In genomic region chr7:138625849-138626230, GRCh38 we compare ENCODE assay signal across 8 cellular contexts.
DNase-seq lines count a peak whose midpoint lies in the region; ATAC-seq lines count a peak whose summit lies in the region.
"Had no signal": no experiment of that assay in that cellular context is flagged by ENCODE, and none has a peak within 500 bp of the region (broad histone marks: within the 10 kb centered on the region; RNA-seq: fewer than 3 reads in every experiment).

No MANE protein-coding gene starts in this region.

- no peaks in the 10 kb centered on the region for H3K36me3 ChIP-seq in KOPT-K1 (ENCODE audit: insufficient read depth, low read length)

- H3K9me3 ChIP-seq in KOPT-K1 (ENCODE audit: insufficient read depth, low read length, poor library complexity, severe bottlenecking) = no peaks in the 10 kb centered on the region

- no peak for ATAC-seq in activated CD4-positive, CD25-positive, alpha-beta regulatory T cell treated with anti-CD3 and anti-CD28 coated beads, Interleukin-2, amount 50 U/mL, for 24 hours

- peak; percentile 77 for DNase-seq in GF-D8 (lab: John Stamatoyannopoulos, UW)
- peak; percentile 16 to 31 for DNase-seq in NOMO-1 (lab: John Stamatoyannopoulos, UW; ENCODE audit: unreplicated experiment in 2 of 2)
- DNase-seq in left kidney (ENCODE audit: low read depth, low spot score) = peak; percentile 32
- no peak for DNase-seq in NCI-H446 treated with DMSO at 0.1 percent for 48 hours (lab: John Stamatoyannopoulos, UW)
- no peak for DNase-seq in DMS114 treated with DMSO at 0.1 percent for 48 hours (lab: John Stamatoyannopoulos, UW; ENCODE audit: unreplicated experiment)
- DNase-seq: Karpas-422 had no signal

- peak overlapping the region; percentile 97 for H3K27ac ChIP-seq in KOPT-K1 (ENCODE audit: low read depth, low read length, poor library complexity, severe bottlenecking)

Comparison
In these comparisons a context has a peak if more than half of its experiments do, and no peak if none do; other contexts are left out.
1. DNase-seq: peak in GF-D8 (single experiment), NOMO-1 (2 of 2) and left kidney (single experiment); none in NCI-H446 treated with DMSO at 0.1 percent for 48 hours (single experiment) and DMS114 treated with DMSO at 0.1 percent for 48 hours (single experiment).